In genomic region chr22:23068832-23069385, GRCh38 we compare ENCODE assay signal across 11 cellular contexts. TPM values are rescaled to one million over a fixed set of nuclear protein-coding genes. Genes with fewer than 3 reads are reported as not detected.
DNase-seq lines count a peak whose midpoint lies in the region; ATAC-seq and TF ChIP-seq lines count a peak whose summit lies in the region.
"Had no signal": no experiment of that assay in that cellular context is flagged by ENCODE, and none has a peak within 500 bp of the region (broad histone marks: within the 10 kb centered on the region; RNA-seq: fewer than 3 reads in every experiment).

No MANE protein-coding gene starts in this region.

- no peaks in the 10 kb centered on the region for H3K27me3 ChIP-seq in Peyer's patch

- POLR2A ChIA-PET in activated CD4-positive, alpha-beta T cell treated with anti-CD3 and anti-CD28 coated beads for 36 hours (lab: Charles Lee) = interaction anchor here (0.6 kb wide), 1 partner anchor 147 kb away, joined by 3 read pairs; no protein-coding TSS in a partner anchor

- no peaks in the 10 kb centered on the region for H3K36me3 Mint-ChIP-seq in activated CD4-positive, alpha-beta T cell treated with anti-CD3 and anti-CD28 coated beads, Interleukin-2, amount 10 ng/mL, durations not matched to agents 24 days and 14 days (ENCODE audit: low read depth)
- H3K36me3 Mint-ChIP-seq in activated CD4-positive, alpha-beta T cell treated with anti-CD3 and anti-CD28 coated beads for 36 hours (ENCODE audit: low read depth) = no peaks in the 10 kb centered on the region

- H3K4me1 ChIP-seq in Peyer's patch = peaks cover 4 to 16% (median 6%) of the 10 kb centered on the region in 4 donors

- no peak for TF ChIP-seq CTCF in Peyer's patch (IDR thresholded peaks at IDR 0.05)

- intact Hi-C loops in activated CD4-positive, alpha-beta T cell treated with anti-CD3 and anti-CD28 coated beads, Interleukin-2, amount 10 ng/mL, durations not matched to agents 24 days and 14 days (cut with micrococcal nuclease) = no loop called here
- intact Hi-C loops in activated CD4-positive, alpha-beta T cell treated with anti-CD3 and anti-CD28 coated beads for 36 hours (cut with DNase I, micrococcal nuclease) = no loop called here
- intact Hi-C loops in sciatic nerve (cut with DNase I) = no loop called here

- no peak overlapping the region for H3K4me3 ChIP-seq in Peyer's patch

- no peak for TF ChIP-seq POLR2A in Peyer's patch (IDR thresholded peaks at IDR 0.05)

- no peak overlapping the region for H3K27ac Mint-ChIP-seq in activated CD4-positive, alpha-beta T cell treated with anti-CD3 and anti-CD28 coated beads, Interleukin-2, amount 10 ng/mL, durations not matched to agents 24 days and 14 days
- H3K27ac Mint-ChIP-seq in activated CD4-positive, alpha-beta T cell treated with anti-CD3 and anti-CD28 coated beads for 36 hours = no peak overlapping the region

- CTCF ChIA-PET in activated CD4-positive, alpha-beta T cell treated with anti-CD3 and anti-CD28 coated beads for 36 hours (lab: Charles Lee) = interaction anchor here (0.6 kb wide), 1 partner anchor 513 kb away, joined by 4 read pairs; no protein-coding TSS in a partner anchor

- peak overlapping the region; percentile 6 for H3K4me3 Mint-ChIP-seq in activated CD4-positive, alpha-beta T cell treated with anti-CD3 and anti-CD28 coated beads, Interleukin-2, amount 10 ng/mL, durations not matched to agents 24 days and 14 days
- H3K4me3 Mint-ChIP-seq in activated CD4-positive, alpha-beta T cell treated with anti-CD3 and anti-CD28 coated beads for 36 hours = no peak overlapping the region

- peaks cover 6% of the 10 kb centered on the region for H3K4me1 Mint-ChIP-seq in activated CD4-positive, alpha-beta T cell treated with anti-CD3 and anti-CD28 coated beads, Interleukin-2, amount 10 ng/mL, durations not matched to agents 24 days and 14 days
- peaks cover 8% of the 10 kb centered on the region for H3K4me1 Mint-ChIP-seq in activated CD4-positive, alpha-beta T cell treated with anti-CD3 and anti-CD28 coated beads for 36 hours

- no peaks in the 10 kb centered on the region for H3K9me3 ChIP-seq in Peyer's patch

- peaks cover 50% of the 10 kb centered on the region for H3K27me3 Mint-ChIP-seq in activated CD4-positive, alpha-beta T cell treated with anti-CD3 and anti-CD28 coated beads, Interleukin-2, amount 10 ng/mL, durations not matched to agents 24 days and 14 days
- peaks cover 13% of the 10 kb centered on the region for H3K27me3 Mint-ChIP-seq in activated CD4-positive, alpha-beta T cell treated with anti-CD3 and anti-CD28 coated beads for 36 hours

- no peaks in the 10 kb centered on the region for H3K36me3 ChIP-seq in Peyer's patch

- H3K27ac ChIP-seq in Peyer's patch = no peak overlapping the region
- H3K27ac ChIP-seq: HL-60 had no signal

- DNase-seq in activated CD4-positive, alpha-beta T cell treated with anti-CD3 and anti-CD28 coated beads, Interleukin-2, amount 10 ng/mL, durations not matched to agents 24 days and 14 days = no peak
- DNase-seq in activated CD4-positive, alpha-beta T cell treated with anti-CD3 and anti-CD28 coated beads for 36 hours = no peak
- DNase-seq in Peyer's patch = peak in 2 of 3 donors; percentile 32 to 41
- DNase-seq in islet precursor cell = peak; percentile 43
- DNase-seq in sciatic nerve (ENCODE audit: low spot score) = peak; percentile 36
- no peak for DNase-seq in dermis blood vessel endothelial cell
- DNase-seq in NCI-H146 treated with DMSO at 0.1 percent for 48 hours (lab: John Stamatoyannopoulos, UW; ENCODE audit: unreplicated experiment) = no peak
- DNase-seq: effector CD4-positive, alpha-beta T cell; NCI-H524 treated with DMSO at 0.1 percent for 48 hours had no signal

- no peak for ATAC-seq in activated CD4-positive, alpha-beta T cell treated with anti-CD3 and anti-CD28 coated beads for 36 hours
- ATAC-seq in sciatic nerve (no peak), GM21723 (IDR thresholded peaks at IDR 0.05; ENCODE audit: unreplicated experiment) (no peak)

- H3K9me3 Mint-ChIP-seq in activated CD4-positive, alpha-beta T cell treated with anti-CD3 and anti-CD28 coated beads, Interleukin-2, amount 10 ng/mL, durations not matched to agents 24 days and 14 days = no peaks in the 10 kb centered on the region
- H3K9me3 Mint-ChIP-seq in activated CD4-positive, alpha-beta T cell treated with anti-CD3 and anti-CD28 coated beads for 36 hours (ENCODE audit: low read depth) = no peaks in the 10 kb centered on the region

RNA-seq across cellular contexts. Expression of gene GNAZ, which starts 1.4 kb away (rescaled TPM):
- 0.51 and 0.83 TPM in 2 replicates for total RNA-seq in activated CD4-positive, alpha-beta T cell treated with anti-CD3 and anti-CD28 coated beads, Interleukin-2, amount 10 ng/mL, durations not matched to agents 24 days and 14 days
- total RNA-seq in activated CD4-positive, alpha-beta T cell treated with anti-CD3 and anti-CD28 coated beads for 36 hours = 1 to 10 TPM; 1.1 to 1.5 TPM
- total RNA-seq in Peyer's patch (1 to 10 TPM in 2 of 4 donors, under 1 TPM in 2; 0.35 to 3.5 (median 1.9) TPM), sciatic nerve (22.8 TPM), dermis blood vessel endothelial cell (0.37 and 0.68 TPM in 2 replicates)

Comparison
In these comparisons a context has a peak if more than half of its experiments do, and no peak if none do; other contexts are left out.
1. DNase-seq: peak in Peyer's patch (2 of 3), islet precursor cell (single experiment) and sciatic nerve (single experiment); none in activated CD4-positive, alpha-beta T cell treated with anti-CD3 and anti-CD28 coated beads, Interleukin-2, amount 10 ng/mL, durations not matched to agents 24 days and 14 days (single experiment), activated CD4-positive, alpha-beta T cell treated with anti-CD3 and anti-CD28 coated beads for 36 hours (single experiment), dermis blood vessel endothelial cell (single experiment) and NCI-H146 treated with DMSO at 0.1 percent for 48 hours (single experiment).